In genomic region chr2:7646024-7646423, GRCh38 we compare ENCODE assay signal across 26 cellular contexts.
"Had no signal": no experiment of that assay in that cellular context is flagged by ENCODE, and none has a peak within 500 bp of the region (broad histone marks: within the 10 kb centered on the region; RNA-seq: fewer than 3 reads in every experiment).

No MANE protein-coding gene starts in this region.

- H3K4me1 ChIP-seq: pancreas, prostate gland, right lobe of liver, sigmoid colon, spleen, stomach, thyroid gland, transverse colon, upper lobe of right lung, uterus had no signal

- H3K36me3 ChIP-seq: neutrophil, pancreas, prostate gland, right lobe of liver, sigmoid colon, spleen, stomach, thoracic aorta, thyroid gland, transverse colon, upper lobe of right lung, uterus had no signal

- H3K27ac ChIP-seq: neutrophil, pancreas, prostate gland, right lobe of liver, sigmoid colon, spleen, stomach, thoracic aorta, thyroid gland, transverse colon, upper lobe of right lung, uterus had no signal

- H3K9me3 ChIP-seq: neutrophil, pancreas, prostate gland, right lobe of liver, thyroid gland, upper lobe of right lung, uterus had no signal

- DNase-seq: naive B cell; naive thymus-derived CD8-positive, alpha-beta T cell; nephron progenitor cell; nucleus accumbens; pancreas; retina; right lobe of liver; sigmoid colon; small intestine; spleen; stimulated activated CD4-positive, alpha-beta T cell treated with anti-CD3 and anti-CD28 coated beads, Interleukin-12 subunit alpha, Interleukin-12 subunit beta, amount 100 ng/mL, for 4 hours; stimulated activated CD4-positive, alpha-beta T cell treated with anti-CD3 and anti-CD28 coated beads, Interleukin-1b, Interleukin-23, amount 100 ng/mL, for 48 hours; stimulated activated CD4-positive, alpha-beta T cell treated with anti-CD3 and anti-CD28 coated beads, Interleukin-4, amount 100 ng/mL, for 1 hour; stimulated activated naive B cell treated with anti-CD40 and anti-IgM and Interleukin-4, amounts not matched to agents 10 μg/mL and 1 μg/mL and 100 μg/mL, for 72 hours; stimulated activated naive CD4-positive, alpha-beta T cell treated with Interleukin-2 at 50 U/mL for 16 hours; stomach; thyroid gland; transverse colon; upper lobe of right lung; uterus had no signal

- H3K4me3 ChIP-seq: pancreas, prostate gland, right lobe of liver, sigmoid colon, spleen, stomach, thoracic aorta, thyroid gland, transverse colon, upper lobe of right lung, uterus had no signal

- H3K27me3 ChIP-seq: neutrophil, pancreas, right lobe of liver, sigmoid colon, spleen, stomach, thyroid gland, transverse colon, upper lobe of right lung, uterus had no signal

- ATAC-seq: naive thymus-derived CD8-positive, alpha-beta T cell; natural killer cell treated with Interleukin-12 subunit alpha and Interleukin-12 subunit beta and Interleukin-15 and Interleukin-18, amount 100 ng/mL, for 72 hours; pancreas; right cardiac atrium; right lobe of liver; stimulated activated effector memory CD8-positive, alpha-beta T cell treated with anti-CD3 and anti-CD28 coated beads, Interleukin-12 subunit alpha, Interleukin-12 subunit beta, amount 100 ng/mL, for 72 hours; stimulated activated naive B cell treated with anti-CD40 and anti-IgM and Interleukin-4, amounts not matched to agents 10 μg/mL and 1 μg/mL and 100 μg/mL, for 72 hours; upper lobe of right lung had no signal
